ENCODE assay signal across 31 cellular contexts in genomic region chr3:187209501-187209900, GRCh38. TPM values are rescaled to one million over a fixed set of nuclear protein-coding genes. Genes with fewer than 3 reads are reported as not detected.
DNase-seq lines count a peak whose midpoint lies in the region; ATAC-seq and TF ChIP-seq lines count a peak whose summit lies in the region.
"Had no signal": no experiment of that assay in that cellular context is flagged by ENCODE, and none has a peak within 500 bp of the region (broad histone marks: within the 10 kb centered on the region; RNA-seq: fewer than 3 reads in every experiment).

No MANE protein-coding gene starts in this region.

- H3K27me3 Mint-ChIP-seq in activated naive CD8-positive, alpha-beta T cell treated with anti-CD3 and anti-CD28 coated beads for 36 hours, result peaks cover 6% of the 10 kb centered on the region

- DNase-seq in EH (ENCODE audit: low read depth) (peak; percentile 75), adipocyte (ENCODE audit: low read depth) (no peak), fibroblast of peridontal ligament (ENCODE audit: extremely low read depth) (peak; percentile 78), suprapubic skin (ENCODE audit: low spot score in 2 of 2) (no peak), DMS53 (lab: John Stamatoyannopoulos, UW) (no peak), nucleus accumbens (lab: John Stamatoyannopoulos, UW) (no peak)
- no peak for DNase-seq in activated naive CD8-positive, alpha-beta T cell treated with anti-CD3 and anti-CD28 coated beads for 36 hours
- DNase-seq: ACHN; activated CD4-positive, alpha-beta T cell treated with anti-CD3 and anti-CD28 coated beads for 36 hours; activated CD8-positive, alpha-beta memory T cell treated with anti-CD3 and anti-CD28 coated beads for 24 hours; activated T-cell treated with anti-CD3 and anti-CD28 coated beads, Interleukin-2, amount 50 U/mL, for 24 hours; adrenal gland; brain microvascular endothelial cell; C1 segment of cervical spinal cord; colonic mucosa; DND-41; effector memory CD8-positive, alpha-beta T cell; H7; left lung; naive B cell; NCI-H1105; NCI-H187 treated with DMSO at 0.1 percent for 48 hours; NCI-H524 treated with DMSO at 0.1 percent for 48 hours; NK-92 treated with Interleukin-12 subunit alpha and Interleukin-12 subunit beta, amount 100 ng/mL, for 24 hours; PC-3; stimulated activated CD4-positive, alpha-beta T cell treated with anti-CD3 and anti-CD28 coated beads, Interleukin-2, amount 100 ng/mL, for 24 hours; upper lobe of right lung had no signal

- H3K36me3 ChIP-seq in adipocyte (ENCODE audit: control insufficient read depth, insufficient read depth, low read length, severe bottlenecking), result no peaks in the 10 kb centered on the region
- H3K36me3 ChIP-seq in suprapubic skin, result no peaks in the 10 kb centered on the region
- H3K36me3 ChIP-seq: adrenal gland, brain microvascular endothelial cell, colonic mucosa, left lung, upper lobe of right lung had no signal

- no peak for TF ChIP-seq POLR2A in suprapubic skin (IDR thresholded peaks at IDR 0.05)

- no peak overlapping the region for H3K9ac ChIP-seq in adipocyte (ENCODE audit: low read length)

- H3K27ac Mint-ChIP-seq in activated naive CD8-positive, alpha-beta T cell treated with anti-CD3 and anti-CD28 coated beads for 36 hours, result no peak overlapping the region
- H3K27ac Mint-ChIP-seq: activated CD4-positive, alpha-beta T cell treated with anti-CD3 and anti-CD28 coated beads for 36 hours; activated T-cell treated with anti-CD3 and anti-CD28 coated beads, Interleukin-2, amount 50 U/mL, for 24 hours; effector memory CD8-positive, alpha-beta T cell; naive B cell; T-helper 2 cell treated with Interferon-gamma antibody and Interleukin-4, amounts not matched to agents 5 μg/mL and 100 μg/mL, for 36 hours had no signal

- H3K4me3 ChIP-seq in adipocyte (ENCODE audit: low read length), result peak overlapping the region; percentile 19
- H3K4me3 ChIP-seq in suprapubic skin, result no peak overlapping the region
- H3K4me3 ChIP-seq: adrenal gland, colonic mucosa, left lung, upper lobe of right lung had no signal

- H3K27me3 ChIP-seq in adipocyte (replicated peaks; ENCODE audit: control insufficient read depth, insufficient read depth, low read length) (no peaks in the 10 kb centered on the region), suprapubic skin (peaks cover 2% of the 10 kb centered on the region)
- H3K27me3 ChIP-seq: adrenal gland, brain microvascular endothelial cell, colonic mucosa, left lung, upper lobe of right lung had no signal

- TF ChIP-seq CTCF in suprapubic skin (IDR thresholded peaks at IDR 0.05), result no peak

- no peak for ATAC-seq in HG03135 (IDR thresholded peaks at IDR 0.05; ENCODE audit: unreplicated experiment)
- ATAC-seq: activated CD4-positive, alpha-beta T cell treated with anti-CD3 and anti-CD28 coated beads for 36 hours; effector memory CD8-positive, alpha-beta T cell; left lung; PC-3; upper lobe of right lung had no signal

- no peaks in the 10 kb centered on the region for H3K36me3 Mint-ChIP-seq in activated naive CD8-positive, alpha-beta T cell treated with anti-CD3 and anti-CD28 coated beads for 36 hours
- H3K36me3 Mint-ChIP-seq: naive B cell had no signal

- no peak overlapping the region for H3K4me3 Mint-ChIP-seq in activated naive CD8-positive, alpha-beta T cell treated with anti-CD3 and anti-CD28 coated beads for 36 hours
- H3K4me3 Mint-ChIP-seq: activated CD4-positive, alpha-beta T cell treated with anti-CD3 and anti-CD28 coated beads for 36 hours; activated T-cell treated with anti-CD3 and anti-CD28 coated beads, Interleukin-2, amount 50 U/mL, for 24 hours; effector memory CD8-positive, alpha-beta T cell; naive B cell; T-helper 2 cell treated with Interferon-gamma antibody and Interleukin-4, amounts not matched to agents 5 μg/mL and 100 μg/mL, for 36 hours had no signal

- TF ChIP-seq EP300 in suprapubic skin (IDR thresholded peaks at IDR 0.05), result no peak

- H3K27ac ChIP-seq in suprapubic skin, result peak overlapping the region; percentile 70
- H3K27ac ChIP-seq: adrenal gland, brain microvascular endothelial cell, colonic mucosa, upper lobe of right lung had no signal

- peaks cover 38% of the 10 kb centered on the region for H3K4me1 ChIP-seq in adipocyte (ENCODE audit: control insufficient read depth, insufficient read depth, low read length)
- peaks cover 48% of the 10 kb centered on the region for H3K4me1 ChIP-seq in suprapubic skin
- H3K4me1 ChIP-seq: colonic mucosa had no signal

- H3K9me3 ChIP-seq in adipocyte (ENCODE audit: control insufficient read depth, low read length), result no peaks in the 10 kb centered on the region
- no peaks in the 10 kb centered on the region for H3K9me3 ChIP-seq in suprapubic skin
- H3K9me3 ChIP-seq: adrenal gland, colonic mucosa, upper lobe of right lung had no signal

- H3K9me3 Mint-ChIP-seq in activated naive CD8-positive, alpha-beta T cell treated with anti-CD3 and anti-CD28 coated beads for 36 hours, result no peaks in the 10 kb centered on the region
- H3K9me3 Mint-ChIP-seq: activated T-cell treated with anti-CD3 and anti-CD28 coated beads, Interleukin-2, amount 50 U/mL, for 24 hours; effector memory CD8-positive, alpha-beta T cell; T-helper 2 cell treated with Interferon-gamma antibody and Interleukin-4, amounts not matched to agents 5 μg/mL and 100 μg/mL, for 36 hours had no signal

- no peaks in the 10 kb centered on the region for H3K4me1 Mint-ChIP-seq in activated naive CD8-positive, alpha-beta T cell treated with anti-CD3 and anti-CD28 coated beads for 36 hours
- H3K4me1 Mint-ChIP-seq: activated CD4-positive, alpha-beta T cell treated with anti-CD3 and anti-CD28 coated beads for 36 hours; naive B cell had no signal

RNA-seq across cellular contexts. Expression of gene RTP1, which starts 12.2 kb away (rescaled TPM):
- total RNA-seq in suprapubic skin, result not detected
- total RNA-seq in activated naive CD8-positive, alpha-beta T cell treated with anti-CD3 and anti-CD28 coated beads for 36 hours, result not detected
- total RNA-seq: activated CD4-positive, alpha-beta T cell treated with anti-CD3 and anti-CD28 coated beads for 36 hours; adrenal gland; colonic mucosa; glomerular endothelial cell; left lung; omental fat pad; PC-3; upper lobe of right lung had no signal

Comparison
In these comparisons a context has a peak if more than half of its experiments do, and no peak if none do; other contexts are left out.
1. DNase-seq: peak in EH (single experiment) and fibroblast of peridontal ligament (single experiment); none in adipocyte (single experiment), suprapubic skin (0 of 2), activated naive CD8-positive, alpha-beta T cell treated with anti-CD3 and anti-CD28 coated beads for 36 hours (single experiment), DMS53 (single experiment) and nucleus accumbens (0 of 56).